Comparison of ENCODE assay signal across 9 cellular contexts in genomic region chr11:67581469-67581868, GRCh38.
DNase-seq lines count a peak whose midpoint lies in the region; ATAC-seq and TF ChIP-seq lines count a peak whose summit lies in the region.
"Had no signal": no experiment of that assay in that cellular context is flagged by ENCODE, and none has a peak within 500 bp of the region (broad histone marks: within the 10 kb centered on the region; RNA-seq: fewer than 3 reads in every experiment).

No MANE protein-coding gene starts in this region.

- no peak for ATAC-seq in GM19452 (IDR thresholded peaks at IDR 0.05; ENCODE audit: unreplicated experiment)
- no peak for ATAC-seq in GM19035 (IDR thresholded peaks at IDR 0.05; ENCODE audit: unreplicated experiment)
- ATAC-seq: GM12878, SK-N-SH treated with all-trans-retinoic acid at 6 μM for 48 hours had no signal

- peak overlapping the region; percentile 75 for H3K27ac ChIP-seq in C4-2B

- DNase-seq in NCI-H345 treated with DMSO at 0.1 percent for 48 hours (lab: John Stamatoyannopoulos, UW; ENCODE audit: unreplicated experiment) (peak; percentile 51), kidney glomerular epithelial cell (lab: John Stamatoyannopoulos, UW) (peak; percentile 43), NCI-H1694 (lab: John Stamatoyannopoulos, UW) (no peak)
- DNase-seq: NCI-H446 treated with DMSO at 0.1 percent for 48 hours had no signal

- TF ChIP-seq CTCF in C4-2B (conservative IDR thresholded peaks at IDR 0.05): no peak
